In the genomic region with DNA sequence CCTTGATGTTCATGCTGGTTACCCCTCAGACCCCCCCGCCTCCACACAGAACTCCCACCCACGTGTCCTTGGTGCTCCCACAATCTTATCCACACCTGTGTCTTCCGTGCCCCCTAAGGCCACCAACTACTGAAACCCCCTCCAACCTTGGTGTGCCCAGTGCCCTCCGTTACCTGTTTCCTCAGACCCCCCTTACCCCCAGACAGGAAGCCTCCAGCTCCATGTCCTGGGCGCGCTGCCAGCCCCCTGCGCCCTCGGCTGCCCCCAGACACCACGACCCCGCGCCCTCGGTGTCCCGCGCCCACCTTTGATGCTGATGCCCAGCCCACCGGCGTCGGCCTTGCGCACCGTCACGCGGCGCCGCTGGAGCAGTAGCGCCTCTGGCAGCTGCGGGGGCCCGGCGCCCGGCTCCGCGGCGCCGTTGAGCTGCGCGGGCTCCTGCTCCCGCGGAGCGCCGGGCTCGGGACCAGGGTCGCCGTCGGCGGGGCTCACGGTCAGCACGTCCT, we compare ENCODE assay signal across 8 cellular contexts. TPM values are rescaled to one million over a fixed set of nuclear protein-coding genes. Genes with fewer than 3 reads are reported as not detected.
DNase-seq lines count a peak whose midpoint lies in the region; ATAC-seq and TF ChIP-seq lines count a peak whose summit lies in the region.

No MANE protein-coding gene starts in this region.

- H2AK9ac ChIP-seq in IMR-90 (replicated peaks; ENCODE audit: low read depth, low read length, poor library complexity): peak overlapping the region; percentile 90

- H2BK20ac ChIP-seq in IMR-90 (ENCODE audit: low read depth, low read length): no peak overlapping the region

- H2AK5ac ChIP-seq in IMR-90 (ENCODE audit: low read depth, low read length): peak overlapping the region; percentile 78; the same call in 1 of the 2 replicates

- H3K9ac ChIP-seq in IMR-90 (ENCODE audit: low read depth, low read length): peak overlapping the region; percentile 31; the same call in 1 of the 2 replicates

- no TSS peak for BruUV-seq in IMR-90 (replicated peaks; lab: Mats Ljungman, UMichigan)

- H3K4me1 ChIP-seq in IMR-90 (ENCODE audit: control insufficient read depth, insufficient read depth, low read length) (peaks cover 4% of the 10 kb centered on the region; the same call in 1 of the 2 replicates), right atrium auricular region (peaks cover 0 to 31% of the 10 kb centered on the region in 2 donors)

- no peak overlapping the region for H3K18ac ChIP-seq in IMR-90 (ENCODE audit: low read depth, low read length)

- peak overlapping the region; percentile 50 for H2BK5ac ChIP-seq in IMR-90 (ENCODE audit: low read depth, low read length, poor library complexity, severe bottlenecking)

- peak overlapping the region; percentile 95 for H3K4me2 ChIP-seq in IMR-90 (ENCODE audit: low read depth, low read length)

- 0 out of 2 replicates have a peak, but pooled peaks cover 3% of the 10 kb centered on the region for H4K20me1 ChIP-seq in IMR-90 (ENCODE audit: insufficient read depth, low read length)

- no peak overlapping the region for H3K4ac ChIP-seq in IMR-90 (ENCODE audit: low read depth, low read length)

- H3K27me3 ChIP-seq in IMR-90 (ENCODE audit: control insufficient read depth, insufficient read depth, low read length) (no peaks in the 10 kb centered on the region), right atrium auricular region (no peaks in the 10 kb centered on the region)

- no peak overlapping the region for H4K91ac ChIP-seq in IMR-90 (ENCODE audit: insufficient read depth, low read depth, low read length)

- H2BK120ac ChIP-seq in IMR-90 (ENCODE audit: low read depth, low read length): no peak overlapping the region

- no peak overlapping the region; the same call in 1 of the 2 replicates for H4K5ac ChIP-seq in IMR-90 (ENCODE audit: low read depth, low read length)

- H3K79me1 ChIP-seq in IMR-90 (ENCODE audit: low read depth in 1 of 2, low read length in 2 of 2): peaks cover 4 to 22% of the 10 kb centered on the region in 2 experiments; a peak in 2 of 4 replicates

- no peak overlapping the region for H2BK15ac ChIP-seq in IMR-90 (ENCODE audit: low read depth, low read length)

- no peak for TF ChIP-seq RAD21 in IMR-90 (IDR thresholded peaks at IDR 0.05; ENCODE audit: low read length)

- H3K9me3 ChIP-seq in IMR-90 (ENCODE audit: control insufficient read depth, insufficient read depth, low read length) (no peaks in the 10 kb centered on the region), right atrium auricular region (no peaks in the 10 kb centered on the region)

- intact Hi-C loops in IMR-90 (cut with micrococcal nuclease): no loop called here
- intact Hi-C loops in sciatic nerve (cut with DNase I): no loop called here

- H3K27ac ChIP-seq in IMR-90 (ENCODE audit: insufficient read depth, low read length) (no peak overlapping the region; the same call in 1 of the 2 replicates), right atrium auricular region (peak overlapping the region; percentile 86 to 93)

- peak overlapping the region in 1 of 2 experiments; percentile 73; a peak in 1 of 4 replicates for H4K8ac ChIP-seq in IMR-90 (ENCODE audit: low read depth in 2 of 2, low read length in 2 of 2)

- TF ChIP-seq POLR2A in IMR-90 (IDR thresholded peaks at IDR 0.05; ENCODE audit: low read depth, low read length): no peak

- peaks cover 6% of the 10 kb centered on the region; the same call in 1 of the 2 replicates for H3K9me1 ChIP-seq in IMR-90 (ENCODE audit: insufficient read depth, low read length)

- POLR2A ChIA-PET in IMR-90 (lab: Charles Lee; ENCODE audit: unreplicated experiment): interaction anchor here (0.6 kb wide), 2 partner anchors 220 to 1563 kb away, joined by 3 read pairs; no protein-coding TSS in a partner anchor

- DNase-seq in activated CD4-positive, CD25-positive, alpha-beta regulatory T cell treated with anti-CD3 and anti-CD28 coated beads, Interleukin-2, amount 50 U/mL, for 72 hours: no peak
- no peak for DNase-seq in IMR-90
- peak; percentile 42 for DNase-seq in activated naive CD4-positive, alpha-beta T cell treated with anti-CD3 and anti-CD28 coated beads, Interleukin-2, amount 50 U/mL, for 16 hours
- DNase-seq in right atrium auricular region (ENCODE audit: low spot score): no peak
- DNase-seq in sciatic nerve (ENCODE audit: low spot score): peak; percentile 73
- no peak for DNase-seq in putamen (ENCODE audit: low spot score)
- no peak for DNase-seq in activated effector memory CD4-positive, alpha-beta T cell treated with anti-CD3 and anti-CD28 coated beads, Interleukin-2, amount 50 U/mL, for 16 hours

- H3K4me3 ChIP-seq in IMR-90 (ENCODE audit: insufficient read depth, low read depth, low read length) (peak overlapping the region; percentile 93), right atrium auricular region (peak overlapping the region; percentile 60 to 68)

- ATAC-seq in activated CD4-positive, CD25-positive, alpha-beta regulatory T cell treated with anti-CD3 and anti-CD28 coated beads, Interleukin-2, amount 50 U/mL, for 24 hours: peak; percentile 12 to 35
- ATAC-seq in IMR-90 (ENCODE audit: low read depth) (peak; percentile 45), sciatic nerve (peak; percentile 5)

- dilution Hi-C loops in IMR-90 (cut with HindIII; ENCODE audit: low sequenced_read_pairs, unreplicated experiment): no loop called here

- peak overlapping the region; percentile 100 for H2AFZ ChIP-seq in IMR-90 (replicated peaks; ENCODE audit: low read length, poor library complexity)

- CTCF ChIA-PET in IMR-90 (lab: Yijun Ruan, JAX): interaction anchor here (1.1 kb wide), 1 partner anchor 26 kb away, joined by 3 read pairs; no protein-coding TSS in a partner anchor

- WGBS in IMR-90 (ENCODE audit: extremely low coverage in 2 of 2, insufficient read length in 1 of 2), 2 experiments: 5% methylated on average over 20 of the region's 45 CpGs; no CpG with 5 or more reads in 1 of the 2 experiments

- no peak overlapping the region for H3K56ac ChIP-seq in IMR-90 (ENCODE audit: extremely low read depth, insufficient read depth, low read length)

- TF ChIP-seq CTCF in IMR-90 (conservative IDR thresholded peaks at IDR 0.05; ENCODE audit: low read depth, low read length) (no peak), right atrium auricular region (IDR thresholded peaks at IDR 0.05) (no peak)

- peak overlapping the region; percentile 44 for H3K14ac ChIP-seq in IMR-90 (replicated peaks; ENCODE audit: low read depth, low read length)

- in situ Hi-C loops in IMR-90 (cut with MboI; ENCODE audit: low sequenced_read_pairs): no loop called here

- peak overlapping the region; percentile 72 for H3K23ac ChIP-seq in IMR-90 (ENCODE audit: low read depth, low read length)

- no peaks in the 10 kb centered on the region for H3K36me3 ChIP-seq in IMR-90 (ENCODE audit: control insufficient read depth, insufficient read depth, low read length)
- no peaks in the 10 kb centered on the region for H3K36me3 ChIP-seq in right atrium auricular region

TF ChIP-seq in IMR-90, 13 proteins besides CTCF, POLR2A, EP300 and RAD21:
- no peak for TF ChIP-seq CHD1 (IDR thresholded peaks at IDR 0.05; ENCODE audit: low read depth, low read length)

RNA-seq across cellular contexts. Expression of a gene that starts 0.5 kb away (rescaled TPM):
- 13.3 and 15.4 TPM in 2 replicates for total RNA-seq in IMR-90 (2012; rRNA removed)
- 10.6 and 12.1 TPM in 2 replicates for polyA plus RNA-seq in IMR-90 (2012; rRNA removed)
- 9.5 and 14.6 TPM in 2 replicates for polyA plus RNA-seq in IMR-90 (2012; cell fraction: cytosol; rRNA removed)
- 5.9 and 10.1 TPM in 2 replicates for polyA plus RNA-seq in IMR-90 (2012; cell fraction: nucleus; rRNA removed; ENCODE audit: low replicate concordance)
- total RNA-seq in right atrium auricular region: 100 to 1,000 TPM; 183 to 295 TPM
- 47.1 TPM for total RNA-seq in sciatic nerve

RNA-seq across cellular contexts. Expression of a gene that starts 41.7 kb away (rescaled TPM):
- 22.2 and 28.1 TPM in 2 replicates for total RNA-seq in IMR-90 (2012; rRNA removed)
- 21.7 and 23.9 TPM in 2 replicates for polyA plus RNA-seq in IMR-90 (2012; rRNA removed)
- 12.6 and 19.7 TPM in 2 replicates for polyA plus RNA-seq in IMR-90 (2012; cell fraction: cytosol; rRNA removed)
- 28.7 and 68.1 TPM in 2 replicates for polyA plus RNA-seq in IMR-90 (2012; cell fraction: nucleus; rRNA removed; ENCODE audit: low replicate concordance)
- 10 to 100 TPM; 13.9 to 22.8 TPM for total RNA-seq in right atrium auricular region
- total RNA-seq in sciatic nerve: 27.4 TPM

RNA-seq across cellular contexts. Expression of a gene that starts 46.8 kb away (rescaled TPM):
- total RNA-seq in IMR-90 (2012; rRNA removed) (3.3 and 3.8 TPM in 2 replicates), right atrium auricular region (10 to 100 TPM in 1 of 2 donors, 1 to 10 TPM in 1; 9.8 to 10.4 TPM), sciatic nerve (26.0 TPM)
- 6.2 and 6.3 TPM in 2 replicates for polyA plus RNA-seq in IMR-90 (2012; rRNA removed)
- polyA plus RNA-seq in IMR-90 (2012; cell fraction: cytosol; rRNA removed): 4.9 and 6.7 TPM in 2 replicates
- polyA plus RNA-seq in IMR-90 (2012; cell fraction: nucleus; rRNA removed; ENCODE audit: low replicate concordance): 25.6 and 26.9 TPM in 2 replicates

Comparison
In these comparisons a context has a peak if more than half of its experiments do, and no peak if none do; other contexts are left out.
1. DNase-seq: peak in activated naive CD4-positive, alpha-beta T cell treated with anti-CD3 and anti-CD28 coated beads, Interleukin-2, amount 50 U/mL, for 16 hours (single experiment) and sciatic nerve (single experiment); none in activated CD4-positive, CD25-positive, alpha-beta regulatory T cell treated with anti-CD3 and anti-CD28 coated beads, Interleukin-2, amount 50 U/mL, for 72 hours (single experiment), IMR-90 (single experiment), right atrium auricular region (single experiment), putamen (single experiment) and activated effector memory CD4-positive, alpha-beta T cell treated with anti-CD3 and anti-CD28 coated beads, Interleukin-2, amount 50 U/mL, for 16 hours (single experiment).
2. Peak in every context shown above with its lines, with median percentiles within 50 percentile points of each other: ATAC-seq.